In genomic region chr22:26781062-26781461, GRCh38 we compare ENCODE assay signal across 25 cellular contexts.
"Had no signal": no experiment of that assay in that cellular context is flagged by ENCODE, and none has a peak within 500 bp of the region (broad histone marks: within the 10 kb centered on the region; RNA-seq: fewer than 3 reads in every experiment).

No MANE protein-coding gene starts in this region.

- H3K4me1 ChIP-seq: left lung, lower lobe of right lung, pancreas, prostate gland, spleen, tibial nerve had no signal

- H3K27me3 ChIP-seq: left lung, pancreas, sigmoid colon, spleen, tibial nerve, vagina had no signal

- H3K27ac ChIP-seq: left lung, lower lobe of right lung, pancreas, prostate gland, sigmoid colon, spleen, tibial nerve, vagina had no signal

- DNase-seq: hypothalamus; immature natural killer cell; kidney; left colon; left lung; lower lobe of right lung; mammary epithelial cell; mesenchymal stem cell; naive thymus-derived CD8-positive, alpha-beta T cell; nucleus accumbens; pancreas; right cardiac atrium; sigmoid colon; small intestine; spleen; stimulated activated CD4-positive, alpha-beta T cell treated with anti-CD3 and anti-CD28 coated beads, Interleukin-4, amount 100 ng/mL, for 4 hours; stimulated activated CD8-positive, alpha-beta memory T cell treated with anti-CD3 and anti-CD28 coated beads, Interleukin-4, amount 100 ng/mL, for 48 hours; stimulated activated naive CD4-positive, alpha-beta T cell treated with Interleukin-2 at 50 U/mL for 16 hours; stimulated activated naive CD8-positive, alpha-beta T cell treated with anti-CD3 and anti-CD28 coated beads, Interleukin-15, amount 100 ng/mL, for 72 hours; substantia nigra had no signal

- FAIRE-seq: islet of Langerhans, kidney, pancreas, small intestine had no signal

- H3K36me3 ChIP-seq: prostate gland had no signal

- H3K9me3 ChIP-seq: left lung, lower lobe of right lung, pancreas, prostate gland, sigmoid colon, tibial nerve, vagina had no signal

- H3K4me3 ChIP-seq: left lung, lower lobe of right lung, pancreas, prostate gland, sigmoid colon, spleen, tibial nerve, vagina had no signal

- ATAC-seq: left colon; left lung; naive thymus-derived CD8-positive, alpha-beta T cell; pancreas; right cardiac atrium; stimulated activated memory B cell treated with anti-CD40 and anti-IgM and Interleukin-4, amounts not matched to agents 10 μg/mL and 1 μg/mL and 100 μg/mL, for 72 hours; stimulated activated naive CD8-positive, alpha-beta T cell treated with anti-CD3 and anti-CD28 coated beads, Interleukin-15, amount 100 ng/mL, for 72 hours had no signal
